In genomic region chr21:45821315-45822001, GRCh38 we compare ENCODE assay signal across 13 cellular contexts.
DNase-seq lines count a peak whose midpoint lies in the region; ATAC-seq and TF ChIP-seq lines count a peak whose summit lies in the region.
"Had no signal": no experiment of that assay in that cellular context is flagged by ENCODE, and none has a peak within 500 bp of the region (broad histone marks: within the 10 kb centered on the region; RNA-seq: fewer than 3 reads in every experiment).

No MANE protein-coding gene starts in this region.

- no peak overlapping the region for H2BK120ac ChIP-seq in neuronal stem cell (ENCODE audit: low read depth, low read length)

- H3K9me3 ChIP-seq in neuronal stem cell (replicated peaks in 1 of 2; ENCODE audit: control insufficient read depth in 2 of 2, insufficient read depth in 1 of 2, low read depth in 1 of 2, low read length in 2 of 2): no peaks in the 10 kb centered on the region

- no peak overlapping the region for H2BK5ac ChIP-seq in neuronal stem cell (ENCODE audit: low read length)

- no peak overlapping the region for H2BK15ac ChIP-seq in neuronal stem cell (ENCODE audit: low read length)

- H3K36me3 Mint-ChIP-seq in activated CD4-positive, alpha-beta memory T cell treated with anti-CD3 and anti-CD28 coated beads for 36 hours: peaks cover 3% of the 10 kb centered on the region
- H3K36me3 Mint-ChIP-seq in activated CD4-positive, alpha-beta memory T cell treated with anti-CD3 and anti-CD28 coated beads, Interleukin-2, amount 10 ng/mL, durations not matched to agents 7 days and 5 days (ENCODE audit: low read depth): no peaks in the 10 kb centered on the region
- H3K36me3 Mint-ChIP-seq in activated T-helper 1 cell treated with anti-CD3 and anti-CD28 coated beads, Interleukin-12 subunit alpha, Interleukin-12 subunit beta, Interleukin-2, Interleukin-4 antibody, amounts not matched to agents 30 ng/mL and 10 ng/mL and 1 ng/mL, durations not matched to agents 14 hours and 24 hours and 36 hours (ENCODE audit: low read depth): peaks cover 3% of the 10 kb centered on the region
- H3K36me3 Mint-ChIP-seq in glutamatergic neuron (ENCODE audit: unreplicated experiment): no peaks in the 10 kb centered on the region

- peak; percentile 22 for DNase-seq in activated CD4-positive, alpha-beta memory T cell treated with anti-CD3 and anti-CD28 coated beads for 36 hours
- DNase-seq in activated CD4-positive, alpha-beta memory T cell treated with anti-CD3 and anti-CD28 coated beads, Interleukin-2, amount 10 ng/mL, durations not matched to agents 7 days and 5 days: no peak
- peak; percentile 17 for DNase-seq in D341Med (ENCODE audit: low spot score)
- no peak for DNase-seq in activated T-helper 1 cell treated with anti-CD3 and anti-CD28 coated beads, Interleukin-12 subunit alpha, Interleukin-12 subunit beta, Interleukin-2, Interleukin-4 antibody, amounts not matched to agents 30 ng/mL and 10 ng/mL and 1 ng/mL, durations not matched to agents 14 hours and 24 hours and 36 hours (ENCODE audit: low spot score)
- no peak for DNase-seq in neuronal stem cell (ENCODE audit: low spot score)
- no peak for DNase-seq in SW480 (ENCODE audit: low spot score)
- DNase-seq in glutamatergic neuron: no peak

- peaks cover 0 to 37% (median 0%) of the 10 kb centered on the region in 3 experiments for H3K27me3 ChIP-seq in neuronal stem cell (ENCODE audit: control insufficient read depth in 3 of 3, insufficient read depth in 3 of 3, low read depth in 1 of 3, low read length in 3 of 3)

- H3K27ac Mint-ChIP-seq in activated CD4-positive, alpha-beta memory T cell treated with anti-CD3 and anti-CD28 coated beads for 36 hours: no peak overlapping the region
- no peak overlapping the region for H3K27ac Mint-ChIP-seq in activated CD4-positive, alpha-beta memory T cell treated with anti-CD3 and anti-CD28 coated beads, Interleukin-2, amount 10 ng/mL, durations not matched to agents 7 days and 5 days
- peak overlapping the region; percentile 70 for H3K27ac Mint-ChIP-seq in activated T-helper 1 cell treated with anti-CD3 and anti-CD28 coated beads, Interleukin-12 subunit alpha, Interleukin-12 subunit beta, Interleukin-2, Interleukin-4 antibody, amounts not matched to agents 30 ng/mL and 10 ng/mL and 1 ng/mL, durations not matched to agents 14 hours and 24 hours and 36 hours
- no peak overlapping the region for H3K27ac Mint-ChIP-seq in glutamatergic neuron (ENCODE audit: unreplicated experiment)
- H3K27ac Mint-ChIP-seq: activated naive CD8-positive, alpha-beta T cell treated with anti-CD3 and anti-CD28 coated beads for 36 hours; T-helper 2 cell treated with Interferon-gamma antibody and Interleukin-4, amounts not matched to agents 5 μg/mL and 100 μg/mL, for 36 hours had no signal

- H4K91ac ChIP-seq in neuronal stem cell (ENCODE audit: low read depth, low read length, poor library complexity): no peak overlapping the region

- no peak overlapping the region for H3K23ac ChIP-seq in neuronal stem cell (ENCODE audit: low read depth, low read length, poor library complexity)

- intact Hi-C loops in activated CD4-positive, alpha-beta memory T cell treated with anti-CD3 and anti-CD28 coated beads for 36 hours (cut with micrococcal nuclease): no loop called here
- intact Hi-C loops in activated T-helper 1 cell treated with anti-CD3 and anti-CD28 coated beads, Interleukin-12 subunit alpha, Interleukin-12 subunit beta, Interleukin-2, Interleukin-4 antibody, amounts not matched to agents 30 ng/mL and 10 ng/mL and 1 ng/mL, durations not matched to agents 14 hours and 24 hours and 36 hours (cut with micrococcal nuclease): no loop called here

- TF ChIP-seq CTCF in glutamatergic neuron (IDR thresholded peaks at IDR 0.05; ENCODE audit: partially characterized antibody, unreplicated experiment): no peak

- CTCF ChIA-PET in activated CD4-positive, alpha-beta memory T cell treated with anti-CD3 and anti-CD28 coated beads for 36 hours (lab: Charles Lee): interaction anchor here (0.7 to 2.5 kb wide), 8 partner anchors 46 to 684 kb away, joined by 3 to 8 read pairs (median 3); no protein-coding TSS in a partner anchor
- CTCF ChIA-PET in activated CD4-positive, alpha-beta memory T cell treated with anti-CD3 and anti-CD28 coated beads, Interleukin-2, amount 10 ng/mL, durations not matched to agents 7 days and 5 days (lab: Charles Lee): interaction anchor here (0.8 to 1.2 kb wide), 2 partner anchors 265 to 527 kb away, joined by 3 read pairs; no protein-coding TSS in a partner anchor

- no peaks in the 10 kb centered on the region for H3K36me3 ChIP-seq in neuronal stem cell (replicated peaks in 1 of 2; ENCODE audit: control insufficient read depth in 2 of 2, insufficient read depth in 2 of 2, low read length in 2 of 2)

- no peaks in the 10 kb centered on the region for H3K79me1 ChIP-seq in neuronal stem cell (ENCODE audit: low read depth, low read length)

- H3K4me3 Mint-ChIP-seq in activated CD4-positive, alpha-beta memory T cell treated with anti-CD3 and anti-CD28 coated beads for 36 hours: no peak overlapping the region
- no peak overlapping the region for H3K4me3 Mint-ChIP-seq in activated CD4-positive, alpha-beta memory T cell treated with anti-CD3 and anti-CD28 coated beads, Interleukin-2, amount 10 ng/mL, durations not matched to agents 7 days and 5 days
- H3K4me3 Mint-ChIP-seq in activated T-helper 1 cell treated with anti-CD3 and anti-CD28 coated beads, Interleukin-12 subunit alpha, Interleukin-12 subunit beta, Interleukin-2, Interleukin-4 antibody, amounts not matched to agents 30 ng/mL and 10 ng/mL and 1 ng/mL, durations not matched to agents 14 hours and 24 hours and 36 hours: peak overlapping the region; percentile 49
- H3K4me3 Mint-ChIP-seq in glutamatergic neuron (ENCODE audit: unreplicated experiment): no peak overlapping the region
- H3K4me3 Mint-ChIP-seq: activated naive CD8-positive, alpha-beta T cell treated with anti-CD3 and anti-CD28 coated beads for 36 hours; B cell; T-helper 2 cell treated with Interferon-gamma antibody and Interleukin-4, amounts not matched to agents 5 μg/mL and 100 μg/mL, for 36 hours had no signal

- H3K27ac ChIP-seq in neuronal stem cell (replicated peaks; ENCODE audit: low read length): no peak overlapping the region
- H3K27ac ChIP-seq: epithelial cell of prostate, skin epidermis had no signal

- peaks cover 4% of the 10 kb centered on the region for H3K9me3 Mint-ChIP-seq in activated CD4-positive, alpha-beta memory T cell treated with anti-CD3 and anti-CD28 coated beads for 36 hours
- H3K9me3 Mint-ChIP-seq in activated CD4-positive, alpha-beta memory T cell treated with anti-CD3 and anti-CD28 coated beads, Interleukin-2, amount 10 ng/mL, durations not matched to agents 7 days and 5 days: no peaks in the 10 kb centered on the region
- no peaks in the 10 kb centered on the region for H3K9me3 Mint-ChIP-seq in activated T-helper 1 cell treated with anti-CD3 and anti-CD28 coated beads, Interleukin-12 subunit alpha, Interleukin-12 subunit beta, Interleukin-2, Interleukin-4 antibody, amounts not matched to agents 30 ng/mL and 10 ng/mL and 1 ng/mL, durations not matched to agents 14 hours and 24 hours and 36 hours
- peaks cover 2% of the 10 kb centered on the region for H3K9me3 Mint-ChIP-seq in glutamatergic neuron (ENCODE audit: unreplicated experiment)
- H3K9me3 Mint-ChIP-seq: activated naive CD8-positive, alpha-beta T cell treated with anti-CD3 and anti-CD28 coated beads for 36 hours; T-helper 2 cell treated with Interferon-gamma antibody and Interleukin-4, amounts not matched to agents 5 μg/mL and 100 μg/mL, for 36 hours had no signal

- H3K4me3 ChIP-seq in neuronal stem cell (ENCODE audit: low read length in 2 of 2): no peak overlapping the region
- H3K4me3 ChIP-seq: skin epidermis had no signal

- no peak overlapping the region for H3K14ac ChIP-seq in neuronal stem cell (ENCODE audit: low read length)

- peaks cover 47% of the 10 kb centered on the region for H3K4me1 Mint-ChIP-seq in activated CD4-positive, alpha-beta memory T cell treated with anti-CD3 and anti-CD28 coated beads for 36 hours (ENCODE audit: low read depth)
- H3K4me1 Mint-ChIP-seq in activated CD4-positive, alpha-beta memory T cell treated with anti-CD3 and anti-CD28 coated beads, Interleukin-2, amount 10 ng/mL, durations not matched to agents 7 days and 5 days: peaks cover 34% of the 10 kb centered on the region
- H3K4me1 Mint-ChIP-seq in activated T-helper 1 cell treated with anti-CD3 and anti-CD28 coated beads, Interleukin-12 subunit alpha, Interleukin-12 subunit beta, Interleukin-2, Interleukin-4 antibody, amounts not matched to agents 30 ng/mL and 10 ng/mL and 1 ng/mL, durations not matched to agents 14 hours and 24 hours and 36 hours (ENCODE audit: low read depth): peaks cover 51% of the 10 kb centered on the region
- H3K4me1 Mint-ChIP-seq in glutamatergic neuron (ENCODE audit: low read depth, unreplicated experiment): peaks cover 33% of the 10 kb centered on the region

- no CpG with 5 or more reads among the region's 16 CpGs for WGBS in neuronal stem cell (ENCODE audit: extremely low coverage in 2 of 2, insufficient read length in 2 of 2, insufficient replicate concordance in 1 of 2), 2 donors

- H3K18ac ChIP-seq in neuronal stem cell (ENCODE audit: low read length): peak overlapping the region; percentile 32

- no peak overlapping the region for H3K4me2 ChIP-seq in neuronal stem cell (ENCODE audit: insufficient read depth, low read length, poor library complexity, severe bottlenecking)

- POLR2A ChIA-PET in activated CD4-positive, alpha-beta memory T cell treated with anti-CD3 and anti-CD28 coated beads for 36 hours (lab: Charles Lee): no interaction called here
- POLR2A ChIA-PET in activated CD4-positive, alpha-beta memory T cell treated with anti-CD3 and anti-CD28 coated beads, Interleukin-2, amount 10 ng/mL, durations not matched to agents 7 days and 5 days (lab: Charles Lee): no interaction called here

- H2BK12ac ChIP-seq in neuronal stem cell (ENCODE audit: low read length): no peak overlapping the region

- peak overlapping the region; percentile 56 for H2AK5ac ChIP-seq in neuronal stem cell (ENCODE audit: low read depth, low read length)

- no peak overlapping the region for H2AFZ ChIP-seq in neuronal stem cell (ENCODE audit: low read length)

- H3K9ac ChIP-seq in neuronal stem cell (ENCODE audit: low read depth, low read length, poor library complexity): no peak overlapping the region

- no peak overlapping the region for H4K8ac ChIP-seq in neuronal stem cell (ENCODE audit: low read depth, low read length)

- H3K4ac ChIP-seq in neuronal stem cell (ENCODE audit: low read length): no peak overlapping the region

- ATAC-seq in HG02571 (IDR thresholded peaks at IDR 0.05; ENCODE audit: unreplicated experiment): no peak

- peaks cover 4% of the 10 kb centered on the region for H3K27me3 Mint-ChIP-seq in activated CD4-positive, alpha-beta memory T cell treated with anti-CD3 and anti-CD28 coated beads for 36 hours
- peaks cover 7% of the 10 kb centered on the region for H3K27me3 Mint-ChIP-seq in activated CD4-positive, alpha-beta memory T cell treated with anti-CD3 and anti-CD28 coated beads, Interleukin-2, amount 10 ng/mL, durations not matched to agents 7 days and 5 days
- peaks cover 2% of the 10 kb centered on the region for H3K27me3 Mint-ChIP-seq in activated T-helper 1 cell treated with anti-CD3 and anti-CD28 coated beads, Interleukin-12 subunit alpha, Interleukin-12 subunit beta, Interleukin-2, Interleukin-4 antibody, amounts not matched to agents 30 ng/mL and 10 ng/mL and 1 ng/mL, durations not matched to agents 14 hours and 24 hours and 36 hours (ENCODE audit: insufficient read depth)
- H3K27me3 Mint-ChIP-seq in glutamatergic neuron (ENCODE audit: unreplicated experiment): peaks cover 5% of the 10 kb centered on the region

- peaks cover 4% of the 10 kb centered on the region in 2 donors for H3K4me1 ChIP-seq in neuronal stem cell (ENCODE audit: control insufficient read depth in 2 of 2, insufficient read depth in 1 of 2, low read depth in 1 of 2, low read length in 2 of 2)

Comparison
In these comparisons a context has a peak if more than half of its experiments do, and no peak if none do; other contexts are left out.
1. DNase-seq: peak in activated CD4-positive, alpha-beta memory T cell treated with anti-CD3 and anti-CD28 coated beads for 36 hours (single experiment) and D341Med (single experiment); none in activated CD4-positive, alpha-beta memory T cell treated with anti-CD3 and anti-CD28 coated beads, Interleukin-2, amount 10 ng/mL, durations not matched to agents 7 days and 5 days (single experiment), activated T-helper 1 cell treated with anti-CD3 and anti-CD28 coated beads, Interleukin-12 subunit alpha, Interleukin-12 subunit beta, Interleukin-2, Interleukin-4 antibody, amounts not matched to agents 30 ng/mL and 10 ng/mL and 1 ng/mL, durations not matched to agents 14 hours and 24 hours and 36 hours (single experiment), neuronal stem cell (single experiment), SW480 (single experiment) and glutamatergic neuron (single experiment).